In the genomic region with DNA sequence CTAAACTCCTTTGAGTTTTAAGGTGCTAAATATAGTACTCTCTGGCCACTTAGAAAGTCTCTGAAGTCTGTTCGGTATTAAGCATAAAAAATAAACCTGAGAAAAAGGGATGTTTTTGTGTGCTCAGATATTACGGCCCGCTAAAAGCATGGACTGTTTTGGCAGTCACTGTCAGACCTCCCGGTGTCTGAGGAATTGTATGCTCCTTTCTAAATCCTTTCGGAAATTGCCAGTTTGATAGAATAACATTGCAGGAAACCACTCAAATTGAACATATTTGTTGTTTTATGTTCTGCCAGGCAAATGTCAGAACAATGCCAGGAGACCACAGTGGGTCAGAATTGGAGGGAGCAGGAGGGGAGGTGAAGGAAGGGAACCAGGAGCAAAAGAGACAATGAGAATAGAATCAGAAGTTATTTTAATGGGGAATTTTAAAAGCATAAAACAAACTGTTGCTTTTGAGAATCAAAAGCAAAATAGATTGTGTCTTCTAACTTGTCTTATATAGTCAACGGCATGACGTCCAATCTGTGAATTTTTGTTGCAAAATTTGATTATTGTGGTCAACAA, we compare ENCODE assay signal across 10 cellular contexts.
DNase-seq lines count a peak whose midpoint lies in the region; ATAC-seq and TF ChIP-seq lines count a peak whose summit lies in the region.
"Had no signal": no experiment of that assay in that cellular context is flagged by ENCODE, and none has a peak within 500 bp of the region (broad histone marks: within the 10 kb centered on the region; RNA-seq: fewer than 3 reads in every experiment).

No MANE protein-coding gene starts in this region.

- no peaks in the 10 kb centered on the region for H3K27me3 ChIP-seq in psoas muscle (ENCODE audit: insufficient read depth in 3 of 3, low read length in 2 of 3)

- DNase-seq in Ammon's horn (ENCODE audit: low spot score) (peak; percentile 17), SK-N-MC (ENCODE audit: low read depth, low spot score) (no peak), fibroblast of peridontal ligament (ENCODE audit: extremely low read depth) (peak; percentile 78), psoas muscle (no peak), NAMALWA (ENCODE audit: low spot score) (no peak), Kasumi-1 (lab: John Stamatoyannopoulos, UW) (no peak)
- no peak for DNase-seq in central memory CD4-positive, alpha-beta T cell
- DNase-seq: activated CD4-positive, alpha-beta memory T cell treated with anti-CD3 and anti-CD28 coated beads, Interleukin-2, amount 10 ng/mL, durations not matched to agents 7 days and 5 days; Karpas-422 had no signal

- no peaks in the 10 kb centered on the region for H3K36me3 ChIP-seq in SK-N-MC (ENCODE audit: insufficient read depth, low read length)
- H3K36me3 ChIP-seq in psoas muscle (ENCODE audit: insufficient read depth in 1 of 2, low read depth in 1 of 2) = no peaks in the 10 kb centered on the region

- TF ChIP-seq CTCF in psoas muscle (IDR thresholded peaks at IDR 0.05) = no peak

- ATAC-seq in psoas muscle (no peak), HG03139 (IDR thresholded peaks at IDR 0.05; ENCODE audit: unreplicated experiment) (no peak)

- H3K27ac ChIP-seq in SK-N-MC (peak overlapping the region; percentile 44; the same call in 1 of the 2 replicates), psoas muscle (peak overlapping the region; percentile 39)

- H3K4me1 ChIP-seq in psoas muscle = peaks cover 7% of the 10 kb centered on the region

- H3K9me3 ChIP-seq in SK-N-MC (ENCODE audit: low read depth, low read length) (no peaks in the 10 kb centered on the region), psoas muscle (no peaks in the 10 kb centered on the region)

- peak overlapping the region; percentile 51 for H3K4me3 ChIP-seq in SK-N-MC
- peak overlapping the region; percentile 13 for H3K4me3 ChIP-seq in psoas muscle

- intact Hi-C loops in psoas muscle (cut with DNase I) = no loop called here

- H3K9ac ChIP-seq in SK-N-MC (ENCODE audit: insufficient read length) = no peak overlapping the region

- 17 to 25% (median 18%) methylated on average over 7 of the region's 7 CpGs for WGBS in psoas muscle, 3 donors

Comparison
In these comparisons a context has a peak if more than half of its experiments do, and no peak if none do; other contexts are left out.
1. DNase-seq: peak in Ammon's horn (single experiment) and fibroblast of peridontal ligament (single experiment); none in SK-N-MC (single experiment), psoas muscle (0 of 2), NAMALWA (single experiment), central memory CD4-positive, alpha-beta T cell (single experiment) and Kasumi-1 (0 of 2).